9 cellular contexts compared by ENCODE assay signal in the genomic region with DNA sequence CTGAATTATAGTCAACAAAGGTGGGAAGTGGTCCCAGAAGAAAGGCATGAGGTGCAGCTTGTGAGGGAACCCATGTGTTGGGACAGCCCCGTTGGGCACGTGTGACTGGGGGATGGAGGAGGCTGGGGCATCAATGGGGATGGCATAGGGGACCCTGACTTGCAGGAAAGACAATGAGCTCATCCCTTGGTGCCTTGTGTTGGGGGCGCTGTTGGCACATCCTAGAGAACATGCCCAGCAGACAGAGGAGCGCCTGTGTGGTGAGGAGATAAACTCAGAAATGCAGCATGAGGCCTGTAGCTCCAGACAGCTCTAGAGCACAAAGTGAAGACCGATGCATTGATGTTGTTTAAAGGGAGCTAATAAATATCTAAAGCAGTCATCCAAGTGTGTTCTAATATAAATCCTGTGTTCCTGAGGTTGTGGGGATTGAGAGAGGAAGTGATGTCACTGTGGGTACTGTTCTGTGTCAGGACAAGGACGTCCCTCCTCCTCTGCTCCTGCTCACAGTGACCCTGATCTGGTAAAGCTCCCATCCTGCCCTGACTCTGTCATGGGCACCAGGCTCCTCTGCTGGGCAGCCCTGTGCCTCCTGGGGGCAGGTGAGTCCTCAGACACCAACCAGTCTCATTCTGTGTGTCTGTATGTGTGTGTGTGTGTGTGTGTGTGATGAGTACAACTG.
DNase-seq lines count a peak whose midpoint lies in the region; ATAC-seq and TF ChIP-seq lines count a peak whose summit lies in the region.
"Had no signal": no experiment of that assay in that cellular context is flagged by ENCODE, and none has a peak within 500 bp of the region (broad histone marks: within the 10 kb centered on the region; RNA-seq: fewer than 3 reads in every experiment).

No MANE protein-coding gene starts in this region.

- H3K4me3 ChIP-seq in naive thymus-derived CD4-positive, alpha-beta T cell (ENCODE audit: low read length) = no peak overlapping the region
- no peak overlapping the region for H3K4me3 ChIP-seq in Caco-2 (ENCODE audit: low read depth, low read length)
- no peak overlapping the region for H3K4me3 ChIP-seq in adrenal gland

- intact Hi-C loops in naive thymus-derived CD4-positive, alpha-beta T cell (cut with micrococcal nuclease) = loop anchor here (2.0 to 10.0 kb wide), 4 partner anchors 25 to 621 kb away; no protein-coding TSS in a partner anchor
- intact Hi-C loops in Caco-2 (cut with micrococcal nuclease; ENCODE audit: unreplicated experiment) = no loop called here
- intact Hi-C loops in adrenal gland (cut with DNase I) = no loop called here

- H3K27me3 Mint-ChIP-seq in T-helper 1 cell treated with Interleukin-12 subunit alpha and Interleukin-12 subunit beta and Interleukin-4 antibody, amounts not matched to agents 30 μg/mL and 1 μg/mL, for 36 hours (ENCODE audit: low read depth) = peaks cover 3% of the 10 kb centered on the region
- H3K27me3 Mint-ChIP-seq in naive thymus-derived CD4-positive, alpha-beta T cell = peaks cover 0 to 6% (median 0%) of the 10 kb centered on the region in 5 donors
- H3K27me3 Mint-ChIP-seq in Caco-2 (ENCODE audit: insufficient read depth, unreplicated experiment) = no peaks in the 10 kb centered on the region
- H3K27me3 Mint-ChIP-seq in stimulated activated memory B cell treated with anti-CD40 and anti-IgM and Interleukin-4, amounts not matched to agents 10 μg/mL and 1 μg/mL and 100 μg/mL, for 72 hours = peaks cover 32% of the 10 kb centered on the region

- DNase-seq in GF-D8 (lab: John Stamatoyannopoulos, UW) = peak; percentile 92
- peak in 2 of 9 donors; percentile 9 to 19 for DNase-seq in naive thymus-derived CD4-positive, alpha-beta T cell
- DNase-seq in Caco-2 = no peak
- DNase-seq in adrenal gland = no peak
- no peak for DNase-seq in Ammon's horn (ENCODE audit: low spot score)
- DNase-seq: left cardiac atrium had no signal

- no peak for TF ChIP-seq CTCF in Caco-2 (IDR thresholded peaks at IDR 0.05; ENCODE audit: insufficient read depth in 1 of 2, low read depth in 1 of 2, low read length in 1 of 2, severe bottlenecking in 1 of 2, unreplicated experiment in 1 of 2)
- no peak for TF ChIP-seq CTCF in adrenal gland (IDR thresholded peaks at IDR 0.05)

- H3K9me3 ChIP-seq in naive thymus-derived CD4-positive, alpha-beta T cell (ENCODE audit: control insufficient read depth in 2 of 3, low read length in 3 of 3) = no peaks in the 10 kb centered on the region
- H3K9me3 ChIP-seq in Caco-2 = no peaks in the 10 kb centered on the region
- H3K9me3 ChIP-seq in adrenal gland (replicated peaks in 1 of 3) = no peaks in the 10 kb centered on the region

- TF ChIP-seq POLR2A in adrenal gland (IDR thresholded peaks at IDR 0.05) = no peak

- 65 to 67% (median 66%) methylated on average over 6 of the region's 6 CpGs for WGBS in adrenal gland, 4 donors

- H3K4me3 Mint-ChIP-seq in T-helper 1 cell treated with Interleukin-12 subunit alpha and Interleukin-12 subunit beta and Interleukin-4 antibody, amounts not matched to agents 30 μg/mL and 1 μg/mL, for 36 hours = peak overlapping the region; percentile 66
- H3K4me3 Mint-ChIP-seq in naive thymus-derived CD4-positive, alpha-beta T cell = peak overlapping the region; percentile 54 to 78 (median 72)
- H3K4me3 Mint-ChIP-seq in Caco-2 (ENCODE audit: unreplicated experiment) = no peak overlapping the region
- H3K4me3 Mint-ChIP-seq in stimulated activated memory B cell treated with anti-CD40 and anti-IgM and Interleukin-4, amounts not matched to agents 10 μg/mL and 1 μg/mL and 100 μg/mL, for 72 hours = no peak overlapping the region

- peaks cover 0 to 16% of the 10 kb centered on the region in 2 donors for H3K4me1 ChIP-seq in naive thymus-derived CD4-positive, alpha-beta T cell (ENCODE audit: control insufficient read depth in 2 of 2, insufficient read depth in 2 of 2, low read length in 2 of 2)
- no peaks in the 10 kb centered on the region for H3K4me1 ChIP-seq in Caco-2
- no peaks in the 10 kb centered on the region for H3K4me1 ChIP-seq in adrenal gland (replicated peaks in 1 of 2)

- CTCF ChIA-PET in naive thymus-derived CD4-positive, alpha-beta T cell (lab: Charles Lee) = interaction anchor here (0.6 to 2.1 kb wide), 10 partner anchors 11 to 428 kb away, joined by 3 to 6 read pairs (median 3); no protein-coding TSS in a partner anchor
- CTCF ChIA-PET in Caco-2 (lab: Charles Lee) = interaction anchor here (0.9 to 1.7 kb wide), 2 partner anchors 11 to 45 kb away, joined by 3 to 4 read pairs; no protein-coding TSS in a partner anchor

- H3K9me3 Mint-ChIP-seq in T-helper 1 cell treated with Interleukin-12 subunit alpha and Interleukin-12 subunit beta and Interleukin-4 antibody, amounts not matched to agents 30 μg/mL and 1 μg/mL, for 36 hours = no peaks in the 10 kb centered on the region
- H3K9me3 Mint-ChIP-seq in naive thymus-derived CD4-positive, alpha-beta T cell = no peaks in the 10 kb centered on the region
- H3K9me3 Mint-ChIP-seq in Caco-2 (ENCODE audit: unreplicated experiment) = no peaks in the 10 kb centered on the region
- H3K9me3 Mint-ChIP-seq in stimulated activated memory B cell treated with anti-CD40 and anti-IgM and Interleukin-4, amounts not matched to agents 10 μg/mL and 1 μg/mL and 100 μg/mL, for 72 hours = no peaks in the 10 kb centered on the region

- H3K27ac ChIP-seq in naive thymus-derived CD4-positive, alpha-beta T cell (ENCODE audit: low read depth, low read length) = peak overlapping the region; percentile 39
- no peak overlapping the region for H3K27ac ChIP-seq in adrenal gland

- no TSS peak for BruUV-seq in Caco-2 (replicated peaks; lab: Mats Ljungman, UMichigan)

- H3K4me1 Mint-ChIP-seq in T-helper 1 cell treated with Interleukin-12 subunit alpha and Interleukin-12 subunit beta and Interleukin-4 antibody, amounts not matched to agents 30 μg/mL and 1 μg/mL, for 36 hours (ENCODE audit: low read depth) = peaks cover 28% of the 10 kb centered on the region
- peaks cover 22 to 38% (median 29%) of the 10 kb centered on the region in 7 donors for H3K4me1 Mint-ChIP-seq in naive thymus-derived CD4-positive, alpha-beta T cell
- peaks cover 7% of the 10 kb centered on the region for H3K4me1 Mint-ChIP-seq in Caco-2 (ENCODE audit: low read depth, unreplicated experiment)
- peaks cover 6% of the 10 kb centered on the region for H3K4me1 Mint-ChIP-seq in stimulated activated memory B cell treated with anti-CD40 and anti-IgM and Interleukin-4, amounts not matched to agents 10 μg/mL and 1 μg/mL and 100 μg/mL, for 72 hours

- peak overlapping the region; percentile 75 for H3K27ac Mint-ChIP-seq in T-helper 1 cell treated with Interleukin-12 subunit alpha and Interleukin-12 subunit beta and Interleukin-4 antibody, amounts not matched to agents 30 μg/mL and 1 μg/mL, for 36 hours
- H3K27ac Mint-ChIP-seq in naive thymus-derived CD4-positive, alpha-beta T cell = peak overlapping the region; percentile 20 to 81 (median 69)
- H3K27ac Mint-ChIP-seq in Caco-2 (ENCODE audit: unreplicated experiment) = no peak overlapping the region
- H3K27ac Mint-ChIP-seq in stimulated activated memory B cell treated with anti-CD40 and anti-IgM and Interleukin-4, amounts not matched to agents 10 μg/mL and 1 μg/mL and 100 μg/mL, for 72 hours = no peak overlapping the region

- no peaks in the 10 kb centered on the region for H3K36me3 ChIP-seq in naive thymus-derived CD4-positive, alpha-beta T cell (ENCODE audit: control insufficient read depth in 2 of 3, insufficient read depth in 3 of 3, low read length in 3 of 3)
- no peaks in the 10 kb centered on the region for H3K36me3 ChIP-seq in Caco-2 (ENCODE audit: control insufficient read depth, insufficient read depth, low read length)
- H3K36me3 ChIP-seq in adrenal gland (replicated peaks in 1 of 2) = no peaks in the 10 kb centered on the region

- POLR2A ChIA-PET in naive thymus-derived CD4-positive, alpha-beta T cell (lab: Charles Lee) = interaction anchor here (0.6 to 2.1 kb wide), 7 partner anchors 22 to 515 kb away, joined by 3 to 15 read pairs (median 4); no protein-coding TSS in a partner anchor
- POLR2A ChIA-PET in Caco-2 (lab: Charles Lee) = no interaction called here

- H3K27me3 ChIP-seq in naive thymus-derived CD4-positive, alpha-beta T cell (ENCODE audit: control insufficient read depth in 2 of 2, insufficient read depth in 2 of 2, low read length in 2 of 2) = no peaks in the 10 kb centered on the region
- H3K27me3 ChIP-seq in Caco-2 (replicated peaks; ENCODE audit: control insufficient read depth, insufficient read depth, low read length) (no peaks in the 10 kb centered on the region), adrenal gland (no peaks in the 10 kb centered on the region)

- H3K36me3 Mint-ChIP-seq in T-helper 1 cell treated with Interleukin-12 subunit alpha and Interleukin-12 subunit beta and Interleukin-4 antibody, amounts not matched to agents 30 μg/mL and 1 μg/mL, for 36 hours (ENCODE audit: low read depth) = no peaks in the 10 kb centered on the region
- H3K36me3 Mint-ChIP-seq in naive thymus-derived CD4-positive, alpha-beta T cell = no peaks in the 10 kb centered on the region
- no peaks in the 10 kb centered on the region for H3K36me3 Mint-ChIP-seq in Caco-2 (ENCODE audit: insufficient read depth, unreplicated experiment)
- H3K36me3 Mint-ChIP-seq in stimulated activated memory B cell treated with anti-CD40 and anti-IgM and Interleukin-4, amounts not matched to agents 10 μg/mL and 1 μg/mL and 100 μg/mL, for 72 hours = no peaks in the 10 kb centered on the region

- peak; percentile 35 for ATAC-seq in HG02588 (IDR thresholded peaks at IDR 0.05; ENCODE audit: unreplicated experiment)
- peak; percentile 28 for ATAC-seq in naive thymus-derived CD4-positive, alpha-beta T cell
- no peak for ATAC-seq in stimulated activated memory B cell treated with anti-CD40 and anti-IgM and Interleukin-4, amounts not matched to agents 10 μg/mL and 1 μg/mL and 100 μg/mL, for 72 hours

Comparison
In these comparisons a context has a peak if more than half of its experiments do, and no peak if none do; other contexts are left out.
1. H3K27ac Mint-ChIP-seq: peak in T-helper 1 cell treated with Interleukin-12 subunit alpha and Interleukin-12 subunit beta and Interleukin-4 antibody, amounts not matched to agents 30 μg/mL and 1 μg/mL, for 36 hours (single experiment) and naive thymus-derived CD4-positive, alpha-beta T cell (9 of 9); none in Caco-2 (single experiment) and stimulated activated memory B cell treated with anti-CD40 and anti-IgM and Interleukin-4, amounts not matched to agents 10 μg/mL and 1 μg/mL and 100 μg/mL, for 72 hours (single experiment).
2. H3K4me3 Mint-ChIP-seq: peak in T-helper 1 cell treated with Interleukin-12 subunit alpha and Interleukin-12 subunit beta and Interleukin-4 antibody, amounts not matched to agents 30 μg/mL and 1 μg/mL, for 36 hours (single experiment) and naive thymus-derived CD4-positive, alpha-beta T cell (10 of 10); none in Caco-2 (single experiment) and stimulated activated memory B cell treated with anti-CD40 and anti-IgM and Interleukin-4, amounts not matched to agents 10 μg/mL and 1 μg/mL and 100 μg/mL, for 72 hours (single experiment).
3. intact Hi-C loops: an anchor here in naive thymus-derived CD4-positive, alpha-beta T cell (2.0 to 10.0 kb wide); none called in Caco-2 and adrenal gland.